In genomic region chr17:39244016-39244599, GRCh38 we compare ENCODE assay signal across 12 cellular contexts. TPM values are rescaled to one million over a fixed set of nuclear protein-coding genes. Genes with fewer than 3 reads are reported as not detected.
DNase-seq lines count a peak whose midpoint lies in the region; ATAC-seq, FAIRE-seq and TF ChIP-seq lines count a peak whose summit lies in the region.
"Had no signal": no experiment of that assay in that cellular context is flagged by ENCODE, and none has a peak within 500 bp of the region (broad histone marks: within the 10 kb centered on the region; RNA-seq: fewer than 3 reads in every experiment).

No MANE protein-coding gene starts in this region.

- peaks cover 12% of the 10 kb centered on the region for H3K27me3 Mint-ChIP-seq in type B pancreatic cell

- H3K4me1 ChIP-seq in GM12878 (ENCODE audit: control insufficient read depth, insufficient read depth, low read length), result peaks cover 9% of the 10 kb centered on the region

- in situ Hi-C loops in GM12878 (cut with MboI), result loop anchor here (5.0 kb wide), 1 partner anchor 37 kb away; no protein-coding TSS in a partner anchor

- H3K9me3 ChIP-seq in GM12878 (replicated peaks; ENCODE audit: control insufficient read depth, insufficient read depth, low read length), result no peaks in the 10 kb centered on the region

- DNase-seq in activated CD8-positive, alpha-beta memory T cell treated with anti-CD3 and anti-CD28 coated beads, Interleukin-2, amount 50 U/mL, for 4 hours, result peak; percentile 13
- DNase-seq in activated CD8-positive, alpha-beta memory T cell treated with anti-CD3 and anti-CD28 coated beads, Interleukin-2, amount 50 U/mL, for 48 hours, result no peak
- DNase-seq in Kasumi-1 (lab: John Stamatoyannopoulos, UW), result peak; percentile 31 to 48
- no peak for DNase-seq in GM12878 (ENCODE audit: low read depth, low spot score)
- peak; percentile 70 for DNase-seq in posterior vena cava (ENCODE audit: low spot score)
- DNase-seq in type B pancreatic cell (ENCODE audit: extremely low spot score, unreplicated experiment), result no peak
- no peak for DNase-seq in coronary artery (ENCODE audit: low spot score)
- DNase-seq in HuH-7 (ENCODE audit: low spot score), result no peak

- SMC1A ChIA-PET in GM12878 (lab: Charles Lee; ENCODE audit: uncharacterized antibody, unreplicated experiment), result interaction anchor here (0.6 to 3.5 kb wide), 23 partner anchors 8 to 303 kb away, joined by 3 to 76 read pairs (median 5); partner anchors contain the start of gene RPL19

- POLR2A ChIA-PET in GM12878 (lab: Charles Lee), result interaction anchor here (0.7 to 2.7 kb wide), 4 partner anchors 38 to 60 kb away, joined by 3 to 10 read pairs (median 6); partner anchors contain the start of gene RPL19

- H3K36me3 Mint-ChIP-seq in type B pancreatic cell, result no peaks in the 10 kb centered on the region

- no peak overlapping the region for H3K27ac Mint-ChIP-seq in type B pancreatic cell

- no peaks in the 10 kb centered on the region for H4K20me1 ChIP-seq in GM12878 (ENCODE audit: control insufficient read depth, insufficient read depth)

- no peaks in the 10 kb centered on the region for H3K9me3 Mint-ChIP-seq in type B pancreatic cell
- H3K9me3 Mint-ChIP-seq: nephron had no signal

- no peaks in the 10 kb centered on the region for H3K36me3 ChIP-seq in GM12878 (ENCODE audit: control insufficient read depth in 2 of 2, insufficient read depth in 2 of 2, low read length in 1 of 2)

- no peak for TF ChIP-seq RAD21 in GM12878 (IDR thresholded peaks at IDR 0.05; ENCODE audit: insufficient read depth, low read depth, low read length)

- H3K79me2 ChIP-seq in GM12878 (ENCODE audit: control insufficient read depth, insufficient read depth, low read length), result no peaks in the 10 kb centered on the region

- H2AFZ ChIP-seq in GM12878 (ENCODE audit: control insufficient read depth, low read depth, low read length), result peak overlapping the region; percentile 42; the same call in 1 of the 2 replicates

- peaks cover 5% of the 10 kb centered on the region for H3K4me1 Mint-ChIP-seq in type B pancreatic cell (ENCODE audit: unreplicated experiment)

- peak; percentile 71 for ATAC-seq in GM12878

- H3K4me3 ChIP-seq in GM12878 (no peak overlapping the region), coronary artery (no peak overlapping the region)

- TF ChIP-seq CTCF in GM12878 (IDR thresholded peaks at IDR 0.05 in 2 of 3, conservative IDR thresholded peaks at IDR 0.05 in 1 of 3; ENCODE audit: control insufficient read depth in 2 of 3, extremely low read depth in 1 of 3, insufficient read depth in 1 of 3, low read depth in 3 of 3, low read length in 3 of 3) (no peak), type B pancreatic cell (conservative IDR thresholded peaks at IDR 0.05) (no peak), coronary artery (IDR thresholded peaks at IDR 0.05) (no peak)

- H3K9ac ChIP-seq in GM12878 (ENCODE audit: control insufficient read depth, insufficient read depth, low read length), result no peak overlapping the region

- no peak for FAIRE-seq in GM12878 (lab: Jason Lieb, UNC)
- FAIRE-seq: kidney had no signal

- H3K27ac ChIP-seq in GM12878 (ENCODE audit: control insufficient read depth, insufficient read depth) (no peak overlapping the region), coronary artery (no peak overlapping the region)
- H3K27ac ChIP-seq: HL-60 had no signal

- 30% methylated on average over 11 of the region's 11 CpGs for WGBS in GM12878 (ENCODE audit: insufficient coverage, insufficient replicate concordance, low lambda C conversion rate, missing lambda C conversion rate)

- BruUV-seq in GM12878 (replicated peaks; lab: Mats Ljungman, UMichigan), result no TSS peak

- intact Hi-C loops in GM12878 (cut with micrococcal nuclease; ENCODE audit: unreplicated experiment), result loop anchor here (1.0 to 5.0 kb wide), 3 partner anchors 37 to 261 kb away; partner anchors contain the start of gene PLXDC1
- intact Hi-C loops in posterior vena cava (cut with DNase I), result loop anchor here (5.0 to 10.0 kb wide), 2 partner anchors 42 to 259 kb away; partner anchors contain the start of gene RPL19 (in 2 of the 2)

- H3K27me3 ChIP-seq in GM12878 (replicated peaks in 1 of 2; ENCODE audit: control insufficient read depth in 2 of 2, insufficient read depth in 2 of 2, low read length in 1 of 2), result no peaks in the 10 kb centered on the region; a peak in 3 of 4 replicates

- CTCF ChIA-PET in GM12878 (lab: Yijun Ruan, JAX), result interaction anchor here (0.6 to 21.3 kb wide), 47 partner anchors 9 to 455 kb away, joined by 3 to 658 read pairs (median 5); partner anchors contain the start of genes CDK12, LASP1NB, PLXDC1 and RPL19

- no peak for TF ChIP-seq EP300 in GM12878 (IDR thresholded peaks at IDR 0.05; ENCODE audit: borderline replicate concordance in 1 of 2, control insufficient read depth in 1 of 2, low read depth in 2 of 2, low read length in 2 of 2)

- H3K4me3 Mint-ChIP-seq in type B pancreatic cell, result no peak overlapping the region
- H3K4me3 Mint-ChIP-seq: nephron had no signal

- RAD21 ChIA-PET in GM12878 (lab: Charles Lee; ENCODE audit: unreplicated experiment), result interaction anchor here (0.6 to 4.0 kb wide), 23 partner anchors 9 to 889 kb away, joined by 3 to 90 read pairs (median 4); partner anchors contain the start of genes ARL5C and RPL19

- TF ChIP-seq POLR2A in GM12878 (IDR thresholded peaks at IDR 0.05; ENCODE audit: low read depth, low read length), result no peak

- no peak overlapping the region for H3K4me2 ChIP-seq in GM12878 (ENCODE audit: control insufficient read depth, insufficient read depth)

TF ChIP-seq in GM12878, 131 proteins besides CTCF, POLR2A, EP300 and RAD21 (continues in another document):
- peak; percentile 71 for TF ChIP-seq MEF2B (IDR thresholded peaks at IDR 0.05; ENCODE audit: partially characterized antibody, poor library complexity, severe bottlenecking)

RNA-seq across cellular contexts. Expression of gene STAC2, which starts 18.4 kb away (rescaled TPM):
- total RNA-seq in GM12878 (2013; cell fraction: nucleolus; rRNA removed), result not detected in 2 replicates
- total RNA-seq in GM12878 (2014; rRNA removed) (not detected in 2 replicates), GM12878 (2014; rRNA removed; fragmentation: Illumina TruSeq; extraction: Trizol) (0.04 TPM in 1 of 2 replicates, not detected in the other), GM12878 (2021) (not detected in 2 replicates), posterior vena cava (1 to 10 TPM in 1 of 2 donors, under 1 TPM in 1; 0.71 to 1.2 TPM), type B pancreatic cell (ENCODE audit: low replicate concordance) (1.5 TPM in 1 of 2 replicates, not detected in the other)
- polyA plus RNA-seq in GM12878 (2011; ENCODE audit: low read depth), result not detected
- polyA plus RNA-seq in GM12878 (2011; rRNA removed) (not detected in 2 replicates), GM12878 (2014; fragmentation: Illumina TruSeq; extraction: Trizol) (not detected in 2 replicates), GM12878 (2014; fragmentation: Nextera tagmentation; extraction: Ambion mirVana) (not detected), GM12878 (2014; rRNA removed) (not detected in 2 replicates), GM12878 (2016; fragmentation: Nextera tagmentation; extraction: Ambion mirVana) (not detected)
- polyA plus RNA-seq in GM12878 (2011; cell fraction: cytosol; rRNA removed), result not detected in 2 replicates
- polyA plus RNA-seq in GM12878 (2011; cell fraction: nucleus; rRNA removed), result not detected in 2 replicates
- 0.04 TPM in 1 of 2 replicates, not detected in the other for polyA plus RNA-seq in GM12878 (2012)
- not detected in 2 replicates for polyA minus RNA-seq in GM12878 (2011; rRNA and poly(A)+ RNA removed)
- polyA minus RNA-seq in GM12878 (2011; cell fraction: cytosol; rRNA and poly(A)+ RNA removed), result not detected in 2 replicates
- polyA minus RNA-seq in GM12878 (2011; cell fraction: nucleus; rRNA and poly(A)+ RNA removed), result not detected in 2 replicates
- total RNA-seq: T-helper 2 cell treated with Interferon-gamma antibody and Interleukin-4, amounts not matched to agents 100 ng/mL and 5 ng/mL, for 36 hours had no signal

RNA-seq across cellular contexts. Expression of gene RPL19, which starts 44.0 kb away (rescaled TPM):
- total RNA-seq in GM12878 (2013; cell fraction: nucleolus; rRNA removed), result 258 and 286 TPM in 2 replicates
- total RNA-seq in GM12878 (2014; rRNA removed) (3,345 and 3,660 TPM in 2 replicates), GM12878 (2014; rRNA removed; fragmentation: Illumina TruSeq; extraction: Trizol) (4,424 and 4,557 TPM in 2 replicates), GM12878 (2021) (2,884 and 2,984 TPM in 2 replicates), posterior vena cava (1,000 to 10,000 TPM; 1,084 to 1,135 TPM), type B pancreatic cell (ENCODE audit: low replicate concordance) (1,605 and 1,703 TPM in 2 replicates)
- 2,420 TPM for polyA plus RNA-seq in GM12878 (2011; ENCODE audit: low read depth)
- polyA plus RNA-seq in GM12878 (2011; rRNA removed) (2,325 and 2,496 TPM in 2 replicates), GM12878 (2014; fragmentation: Illumina TruSeq; extraction: Trizol) (2,387 and 5,536 TPM in 2 replicates), GM12878 (2014; fragmentation: Nextera tagmentation; extraction: Ambion mirVana) (1,000 to 10,000 TPM; 4,826 to 5,082 TPM), GM12878 (2014; rRNA removed) (4,304 and 4,328 TPM in 2 replicates), GM12878 (2016; fragmentation: Nextera tagmentation; extraction: Ambion mirVana) (1,000 to 10,000 TPM; 1,862 to 1,965 TPM)
- 3,209 and 3,744 TPM in 2 replicates for polyA plus RNA-seq in GM12878 (2011; cell fraction: cytosol; rRNA removed)
- 1,169 and 1,252 TPM in 2 replicates for polyA plus RNA-seq in GM12878 (2011; cell fraction: nucleus; rRNA removed)
- polyA plus RNA-seq in GM12878 (2012), result 3,096 and 4,247 TPM in 2 replicates
- 917 and 1,360 TPM in 2 replicates for polyA minus RNA-seq in GM12878 (2011; rRNA and poly(A)+ RNA removed)
- 437 and 484 TPM in 2 replicates for polyA minus RNA-seq in GM12878 (2011; cell fraction: cytosol; rRNA and poly(A)+ RNA removed)
- polyA minus RNA-seq in GM12878 (2011; cell fraction: nucleus; rRNA and poly(A)+ RNA removed), result 126 and 168 TPM in 2 replicates

RNA-seq across cellular contexts. Expression of gene CACNB1, which starts 46.6 kb away (rescaled TPM):
- 33.2 and 35.6 TPM in 2 replicates for total RNA-seq in GM12878 (2013; cell fraction: nucleolus; rRNA removed)
- total RNA-seq in GM12878 (2014; rRNA removed) (6.2 and 8.7 TPM in 2 replicates), GM12878 (2014; rRNA removed; fragmentation: Illumina TruSeq; extraction: Trizol) (2.3 and 4.3 TPM in 2 replicates), GM12878 (2021) (10.1 and 15.6 TPM in 2 replicates), posterior vena cava (10 to 100 TPM in 1 of 2 donors, 1 to 10 TPM in 1; 8.8 to 11.3 TPM), type B pancreatic cell (ENCODE audit: low replicate concordance) (1.8 and 9.5 TPM in 2 replicates)
- 9.6 TPM for polyA plus RNA-seq in GM12878 (2011; ENCODE audit: low read depth)
- polyA plus RNA-seq in GM12878 (2011; rRNA removed) (3.6 and 8.0 TPM in 2 replicates), GM12878 (2014; fragmentation: Illumina TruSeq; extraction: Trizol) (3.8 and 6.3 TPM in 2 replicates), GM12878 (2014; fragmentation: Nextera tagmentation; extraction: Ambion mirVana) (under 1 TPM; 0.06 to 0.18 TPM), GM12878 (2014; rRNA removed) (12.6 and 14.1 TPM in 2 replicates), GM12878 (2016; fragmentation: Nextera tagmentation; extraction: Ambion mirVana) (1 to 10 TPM; 4.7 to 6.5 TPM)
- 6.3 and 7.0 TPM in 2 replicates for polyA plus RNA-seq in GM12878 (2011; cell fraction: cytosol; rRNA removed)
- 38.2 and 38.3 TPM in 2 replicates for polyA plus RNA-seq in GM12878 (2011; cell fraction: nucleus; rRNA removed)
- 4.2 and 4.6 TPM in 2 replicates for polyA plus RNA-seq in GM12878 (2012)
- 33.6 TPM in 2 replicates for polyA minus RNA-seq in GM12878 (2011; rRNA and poly(A)+ RNA removed)
- polyA minus RNA-seq in GM12878 (2011; cell fraction: cytosol; rRNA and poly(A)+ RNA removed), result 4.1 and 4.9 TPM in 2 replicates
- polyA minus RNA-seq in GM12878 (2011; cell fraction: nucleus; rRNA and poly(A)+ RNA removed), result 19.9 and 28.1 TPM in 2 replicates

Comparison
In these comparisons a context has a peak if more than half of its experiments do, and no peak if none do; other contexts are left out.
1. DNase-seq: peak in activated CD8-positive, alpha-beta memory T cell treated with anti-CD3 and anti-CD28 coated beads, Interleukin-2, amount 50 U/mL, for 4 hours (single experiment), Kasumi-1 (2 of 2) and posterior vena cava (single experiment); none in activated CD8-positive, alpha-beta memory T cell treated with anti-CD3 and anti-CD28 coated beads, Interleukin-2, amount 50 U/mL, for 48 hours (single experiment), GM12878 (single experiment), type B pancreatic cell (single experiment), coronary artery (single experiment) and HuH-7 (single experiment).